In genomic region chr17:3796822-3797170, GRCh38 we compare ENCODE assay signal across 12 cellular contexts. TPM values are rescaled to one million over a fixed set of nuclear protein-coding genes. Genes with fewer than 3 reads are reported as not detected.
DNase-seq lines count a peak whose midpoint lies in the region; ATAC-seq and FAIRE-seq lines count a peak whose summit lies in the region.
"Had no signal": no experiment of that assay in that cellular context is flagged by ENCODE, and none has a peak within 500 bp of the region (broad histone marks: within the 10 kb centered on the region; RNA-seq: fewer than 3 reads in every experiment).

No MANE protein-coding gene starts in this region.

- no peak for FAIRE-seq in HTR-8/SVneo (lab: Jason Lieb, UNC)
- FAIRE-seq: G401.6, pancreas had no signal

- H3K9me3 Mint-ChIP-seq in immature natural killer cell = peaks cover 0 to 2% (median 0%) of the 10 kb centered on the region in 6 donors

- peak overlapping the region; percentile 95 to 100 (median 98) for H3K27ac Mint-ChIP-seq in immature natural killer cell

- peak; percentile 39 for ATAC-seq in GM18511 (IDR thresholded peaks at IDR 0.05; ENCODE audit: unreplicated experiment)
- ATAC-seq in GM19467 (IDR thresholded peaks at IDR 0.05; ENCODE audit: unreplicated experiment) = peak; percentile 37
- peak; percentile 29 for ATAC-seq in HG03175 (IDR thresholded peaks at IDR 0.05; ENCODE audit: unreplicated experiment)
- ATAC-seq: Panc1 had no signal

- H3K4me1 Mint-ChIP-seq in immature natural killer cell = peaks cover 55 to 56% of the 10 kb centered on the region in 2 donors

- H3K27me3 Mint-ChIP-seq in immature natural killer cell (ENCODE audit: low read depth in 3 of 3) = peaks cover 26 to 31% (median 26%) of the 10 kb centered on the region in 3 donors

- no peak overlapping the region for H3K27ac ChIP-seq in substantia nigra (ENCODE audit: low read depth, low read length, poor library complexity, severe bottlenecking)
- H3K27ac ChIP-seq: pancreas had no signal

- peak overlapping the region; percentile 68 to 90 (median 71) for H3K4me3 Mint-ChIP-seq in immature natural killer cell

- H3K36me3 Mint-ChIP-seq in immature natural killer cell = no peaks in the 10 kb centered on the region

- DNase-seq in immature natural killer cell = no peak
- no peak for DNase-seq in GM19238 (ENCODE audit: insufficient read length, low spot score)
- DNase-seq in NCI-H1417 treated with DMSO at 0.1 percent for 48 hours (lab: John Stamatoyannopoulos, UW) = no peak
- DNase-seq in substantia nigra (lab: John Stamatoyannopoulos, UW) = no peak
- DNase-seq in HTR-8/SVneo (ENCODE audit: insufficient read length, low spot score) = no peak
- DNase-seq: NCI-H1417, pancreas had no signal

RNA-seq across cellular contexts. Expression of gene ITGAE, which starts 4.2 kb away (rescaled TPM):
- polyA plus RNA-seq in immature natural killer cell = 10 to 100 TPM; 68.2 to 81.9 (median 81.8) TPM

RNA-seq across cellular contexts. Expression of gene NCBP3, which starts 49.2 kb away (rescaled TPM):
- polyA plus RNA-seq in immature natural killer cell = 10 to 100 TPM in 2 of 3 donors, 1 to 10 TPM in 1; 5.7 to 18.3 (median 11.5) TPM
